In genomic region chr1:6958407-6958806, GRCh38 we compare ENCODE assay signal across 19 cellular contexts.
DNase-seq lines count a peak whose midpoint lies in the region; ATAC-seq and TF ChIP-seq lines count a peak whose summit lies in the region.
"Had no signal": no experiment of that assay in that cellular context is flagged by ENCODE, and none has a peak within 500 bp of the region (broad histone marks: within the 10 kb centered on the region; RNA-seq: fewer than 3 reads in every experiment).

No MANE protein-coding gene starts in this region.

- no peak for TF ChIP-seq EP300 in ovary (IDR thresholded peaks at IDR 0.05)

- H3K27ac ChIP-seq in ovary: peak overlapping the region in 1 of 2 donors; percentile 49
- H3K27ac ChIP-seq: 22Rv1, sigmoid colon, upper lobe of left lung had no signal

- H3K9me3 ChIP-seq in ovary: no peaks in the 10 kb centered on the region
- H3K9me3 ChIP-seq: sigmoid colon, upper lobe of left lung had no signal

- intact Hi-C loops in ovary (cut with DNase I): no loop called here

- in situ Hi-C loops in G401 (cut with HindIII; ENCODE audit: low sequenced_read_pairs): no loop called here

- no peak for TF ChIP-seq POLR2A in ovary (IDR thresholded peaks at IDR 0.05)

- TF ChIP-seq CTCF in ovary (IDR thresholded peaks at IDR 0.05): no peak

- DNase-seq in NCI-H82 (lab: John Stamatoyannopoulos, UW) (peak; percentile 41), NCI-H82 treated with DMSO at 0.1 percent for 48 hours (lab: John Stamatoyannopoulos, UW; ENCODE audit: unreplicated experiment) (no peak), NCI-H526 treated with DMSO at 0.1 percent for 48 hours (lab: John Stamatoyannopoulos, UW) (peak; percentile 76), fibroblast of peridontal ligament (ENCODE audit: extremely low read depth) (peak; percentile 14), ovary (peak; percentile 49 to 67 (median 64)), DMS153 (lab: John Stamatoyannopoulos, UW) (no peak), G401 (ENCODE audit: low spot score) (no peak)
- no peak for DNase-seq in stimulated activated naive CD8-positive, alpha-beta T cell treated with anti-CD3 and anti-CD28 coated beads, Interleukin-15, Interleukin-2, amounts not matched to agents 100 U/mL and 50 U/mL, for 24 hours
- DNase-seq: activated naive CD4-positive, alpha-beta T cell treated with Interleukin-2 at 50 U/mL for 16 hours; activated T-cell treated with anti-CD3 and anti-CD28 coated beads, Interleukin-2, amount 50 U/mL, for 4 hours; left colon; midbrain; NCI-H1694 treated with DMSO at 0.1 percent for 48 hours; PC-3; Right ventricle myocardium superior; sigmoid colon; stimulated activated CD8-positive, alpha-beta memory T cell treated with anti-CD3 and anti-CD28 coated beads, Interleukin-4, amount 100 ng/mL, for 48 hours; upper lobe of left lung had no signal

- no peaks in the 10 kb centered on the region for H3K27me3 ChIP-seq in ovary

- WGBS in ovary, 3 donors: 23 to 35% (median 31%) methylated on average over 10 of the region's 10 CpGs

- no peaks in the 10 kb centered on the region for H3K36me3 ChIP-seq in ovary
- H3K36me3 ChIP-seq: sigmoid colon, upper lobe of left lung had no signal

- peaks cover 16% of the 10 kb centered on the region for H3K4me1 ChIP-seq in ovary (ENCODE audit: insufficient read depth)

- no peak overlapping the region for H3K4me3 ChIP-seq in ovary
- H3K4me3 ChIP-seq: sigmoid colon, upper lobe of left lung had no signal

- ATAC-seq in stimulated activated naive CD8-positive, alpha-beta T cell treated with anti-CD3 and anti-CD28 coated beads, Interleukin-15, Interleukin-2, amounts not matched to agents 100 U/mL and 50 U/mL, for 24 hours: no peak
- ATAC-seq: activated T-cell treated with anti-CD3 and anti-CD28 coated beads, Interleukin-2, amount 50 U/mL, for 4 hours; left colon; PC-3 had no signal

Comparison
In these comparisons a context has a peak if more than half of its experiments do, and no peak if none do; other contexts are left out.
1. DNase-seq: peak in NCI-H82 (single experiment), NCI-H526 treated with DMSO at 0.1 percent for 48 hours (single experiment), fibroblast of peridontal ligament (single experiment) and ovary (5 of 5); none in NCI-H82 treated with DMSO at 0.1 percent for 48 hours (single experiment), DMS153 (single experiment), G401 (single experiment) and stimulated activated naive CD8-positive, alpha-beta T cell treated with anti-CD3 and anti-CD28 coated beads, Interleukin-15, Interleukin-2, amounts not matched to agents 100 U/mL and 50 U/mL, for 24 hours (single experiment).